10 cellular contexts compared by ENCODE assay signal in genomic region chr3:40800343-40800742, GRCh38.
DNase-seq lines count a peak whose midpoint lies in the region; ATAC-seq and TF ChIP-seq lines count a peak whose summit lies in the region.
"Had no signal": no experiment of that assay in that cellular context is flagged by ENCODE, and none has a peak within 500 bp of the region (broad histone marks: within the 10 kb centered on the region; RNA-seq: fewer than 3 reads in every experiment).

No MANE protein-coding gene starts in this region.

- no peaks in the 10 kb centered on the region for H3K27me3 Mint-ChIP-seq in Calu3 (ENCODE audit: unreplicated experiment)
- H3K27me3 Mint-ChIP-seq in activated CD8-positive, alpha-beta memory T cell treated with anti-CD3 and anti-CD28 coated beads, Interleukin-2, amount 10 ng/mL, durations not matched to agents 7 days and 5 days = peaks cover 9% of the 10 kb centered on the region
- H3K27me3 Mint-ChIP-seq in activated T-helper 2 cell treated with anti-CD3 and anti-CD28 coated beads, Interferon-gamma antibody, Interleukin-2, Interleukin-4, amounts not matched to agents 10 μg/mL and 5 μg/mL and 100 μg/mL, durations not matched to agents 14 hours and 24 hours and 36 hours (ENCODE audit: low read depth) = peaks cover 3% of the 10 kb centered on the region

- DNase-seq in Calu3 = peak; percentile 56
- DNase-seq in NCI-H226 = peak; percentile 90
- peak; percentile 68 for DNase-seq in epithelial cell of prostate (ENCODE audit: low read depth, low spot score)
- DNase-seq in neuronal stem cell (ENCODE audit: low spot score) = no peak
- no peak for DNase-seq in esophagus squamous epithelium (lab: John Stamatoyannopoulos, UW)
- DNase-seq in activated CD8-positive, alpha-beta memory T cell treated with anti-CD3 and anti-CD28 coated beads, Interleukin-2, amount 10 ng/mL, durations not matched to agents 7 days and 5 days = no peak
- no peak for DNase-seq in activated T-helper 2 cell treated with anti-CD3 and anti-CD28 coated beads, Interferon-gamma antibody, Interleukin-2, Interleukin-4, amounts not matched to agents 10 μg/mL and 5 μg/mL and 100 μg/mL, durations not matched to agents 14 hours and 24 hours and 36 hours (ENCODE audit: low spot score)

- no peak overlapping the region for H2BK5ac ChIP-seq in neuronal stem cell (ENCODE audit: low read length)

- no peak for TF ChIP-seq POLR2A in esophagus squamous epithelium (IDR thresholded peaks at IDR 0.05)

- H3K79me1 ChIP-seq in neuronal stem cell (ENCODE audit: low read depth, low read length) = no peaks in the 10 kb centered on the region

- BruUV-seq in Calu3 (replicated peaks; lab: Mats Ljungman, UMichigan) = no TSS peak

- H3K4me1 Mint-ChIP-seq in Calu3 (ENCODE audit: low read depth, unreplicated experiment) = peaks cover 9% of the 10 kb centered on the region
- H3K4me1 Mint-ChIP-seq in activated CD8-positive, alpha-beta memory T cell treated with anti-CD3 and anti-CD28 coated beads, Interleukin-2, amount 10 ng/mL, durations not matched to agents 7 days and 5 days = no peaks in the 10 kb centered on the region
- H3K4me1 Mint-ChIP-seq in activated T-helper 2 cell treated with anti-CD3 and anti-CD28 coated beads, Interferon-gamma antibody, Interleukin-2, Interleukin-4, amounts not matched to agents 10 μg/mL and 5 μg/mL and 100 μg/mL, durations not matched to agents 14 hours and 24 hours and 36 hours (ENCODE audit: low read depth) = no peaks in the 10 kb centered on the region
- H3K4me1 Mint-ChIP-seq: activated naive CD4-positive, alpha-beta T cell treated with anti-CD3 and anti-CD28 coated beads, Interleukin-2, amount 50 U/mL, for 24 hours had no signal

- no peak overlapping the region for H2BK15ac ChIP-seq in neuronal stem cell (ENCODE audit: low read length)

- peak overlapping the region; percentile 52 for H4K8ac ChIP-seq in neuronal stem cell (ENCODE audit: low read depth, low read length)

- H3K9ac ChIP-seq in neuronal stem cell (ENCODE audit: low read depth, low read length, poor library complexity) = no peak overlapping the region

- no peak for TF ChIP-seq CTCF in Calu3 (IDR thresholded peaks at IDR 0.05; ENCODE audit: unreplicated experiment)
- no peak for TF ChIP-seq CTCF in esophagus squamous epithelium (IDR thresholded peaks at IDR 0.05)

- peaks cover 0 to 3% of the 10 kb centered on the region in 2 donors for H3K4me1 ChIP-seq in neuronal stem cell (ENCODE audit: control insufficient read depth in 2 of 2, insufficient read depth in 1 of 2, low read depth in 1 of 2, low read length in 2 of 2)
- H3K4me1 ChIP-seq in esophagus squamous epithelium = no peaks in the 10 kb centered on the region

- peak overlapping the region; percentile 63 for H3K27ac Mint-ChIP-seq in Calu3 (ENCODE audit: unreplicated experiment)
- no peak overlapping the region for H3K27ac Mint-ChIP-seq in activated CD8-positive, alpha-beta memory T cell treated with anti-CD3 and anti-CD28 coated beads, Interleukin-2, amount 10 ng/mL, durations not matched to agents 7 days and 5 days
- H3K27ac Mint-ChIP-seq in activated T-helper 2 cell treated with anti-CD3 and anti-CD28 coated beads, Interferon-gamma antibody, Interleukin-2, Interleukin-4, amounts not matched to agents 10 μg/mL and 5 μg/mL and 100 μg/mL, durations not matched to agents 14 hours and 24 hours and 36 hours = no peak overlapping the region
- H3K27ac Mint-ChIP-seq: activated naive CD4-positive, alpha-beta T cell treated with anti-CD3 and anti-CD28 coated beads, Interleukin-2, amount 50 U/mL, for 24 hours; stimulated activated naive CD8-positive, alpha-beta T cell treated with anti-CD3 and anti-CD28 coated beads, Interleukin-15, Interleukin-2, amounts not matched to agents 100 ng/mL and 50 ng/mL, for 24 hours had no signal

- H3K4me3 ChIP-seq in neuronal stem cell (ENCODE audit: low read length in 2 of 2) (no peak overlapping the region), esophagus squamous epithelium (no peak overlapping the region)

- intact Hi-C loops in Calu3 (cut with micrococcal nuclease; ENCODE audit: unreplicated experiment) (no loop called here), esophagus squamous epithelium (cut with DNase I) (no loop called here)
- intact Hi-C loops in activated T-helper 2 cell treated with anti-CD3 and anti-CD28 coated beads, Interferon-gamma antibody, Interleukin-2, Interleukin-4, amounts not matched to agents 10 μg/mL and 5 μg/mL and 100 μg/mL, durations not matched to agents 14 hours and 24 hours and 36 hours (cut with micrococcal nuclease) = no loop called here

- H3K9me3 ChIP-seq in neuronal stem cell (replicated peaks in 1 of 2; ENCODE audit: control insufficient read depth in 2 of 2, insufficient read depth in 1 of 2, low read depth in 1 of 2, low read length in 2 of 2) (peaks cover 0 to 5% of the 10 kb centered on the region in 2 donors), esophagus squamous epithelium (no peaks in the 10 kb centered on the region)

- CTCF ChIA-PET in Calu3 (lab: Charles Lee) = no interaction called here
- CTCF ChIA-PET in activated CD8-positive, alpha-beta memory T cell treated with anti-CD3 and anti-CD28 coated beads, Interleukin-2, amount 10 ng/mL, durations not matched to agents 7 days and 5 days (lab: Charles Lee) = no interaction called here

- no peak for ATAC-seq in activated CD8-positive, alpha-beta memory T cell treated with anti-CD3 and anti-CD28 coated beads, Interleukin-2, amount 10 ng/mL, durations not matched to agents 7 days and 5 days
- ATAC-seq in GM19035 (IDR thresholded peaks at IDR 0.05; ENCODE audit: unreplicated experiment) = no peak

- H3K27ac ChIP-seq in epithelial cell of prostate (peak overlapping the region; percentile 50), neuronal stem cell (replicated peaks; ENCODE audit: low read length) (peak overlapping the region; percentile 36), esophagus squamous epithelium (no peak overlapping the region)

- H3K23ac ChIP-seq in neuronal stem cell (ENCODE audit: low read depth, low read length, poor library complexity) = no peak overlapping the region

- no peak overlapping the region for H2BK120ac ChIP-seq in neuronal stem cell (ENCODE audit: low read depth, low read length)

- H3K14ac ChIP-seq in neuronal stem cell (ENCODE audit: low read length) = no peak overlapping the region

- no peak overlapping the region for H2AFZ ChIP-seq in neuronal stem cell (ENCODE audit: low read length)

- no peak overlapping the region for H3K4me3 Mint-ChIP-seq in Calu3 (ENCODE audit: low read depth, unreplicated experiment)
- no peak overlapping the region for H3K4me3 Mint-ChIP-seq in activated CD8-positive, alpha-beta memory T cell treated with anti-CD3 and anti-CD28 coated beads, Interleukin-2, amount 10 ng/mL, durations not matched to agents 7 days and 5 days
- no peak overlapping the region for H3K4me3 Mint-ChIP-seq in activated T-helper 2 cell treated with anti-CD3 and anti-CD28 coated beads, Interferon-gamma antibody, Interleukin-2, Interleukin-4, amounts not matched to agents 10 μg/mL and 5 μg/mL and 100 μg/mL, durations not matched to agents 14 hours and 24 hours and 36 hours (ENCODE audit: low read depth)
- H3K4me3 Mint-ChIP-seq: activated naive CD4-positive, alpha-beta T cell treated with anti-CD3 and anti-CD28 coated beads, Interleukin-2, amount 50 U/mL, for 24 hours; stimulated activated naive CD8-positive, alpha-beta T cell treated with anti-CD3 and anti-CD28 coated beads, Interleukin-15, Interleukin-2, amounts not matched to agents 100 ng/mL and 50 ng/mL, for 24 hours had no signal

- peaks cover 3% of the 10 kb centered on the region for H3K9me3 Mint-ChIP-seq in Calu3 (ENCODE audit: low read depth, unreplicated experiment)
- H3K9me3 Mint-ChIP-seq in activated CD8-positive, alpha-beta memory T cell treated with anti-CD3 and anti-CD28 coated beads, Interleukin-2, amount 10 ng/mL, durations not matched to agents 7 days and 5 days (ENCODE audit: low read depth) = peaks cover 3% of the 10 kb centered on the region
- peaks cover 3% of the 10 kb centered on the region for H3K9me3 Mint-ChIP-seq in activated T-helper 2 cell treated with anti-CD3 and anti-CD28 coated beads, Interferon-gamma antibody, Interleukin-2, Interleukin-4, amounts not matched to agents 10 μg/mL and 5 μg/mL and 100 μg/mL, durations not matched to agents 14 hours and 24 hours and 36 hours

- no peaks in the 10 kb centered on the region for H3K36me3 Mint-ChIP-seq in Calu3 (ENCODE audit: insufficient read depth, unreplicated experiment)
- no peaks in the 10 kb centered on the region for H3K36me3 Mint-ChIP-seq in activated CD8-positive, alpha-beta memory T cell treated with anti-CD3 and anti-CD28 coated beads, Interleukin-2, amount 10 ng/mL, durations not matched to agents 7 days and 5 days
- H3K36me3 Mint-ChIP-seq in activated T-helper 2 cell treated with anti-CD3 and anti-CD28 coated beads, Interferon-gamma antibody, Interleukin-2, Interleukin-4, amounts not matched to agents 10 μg/mL and 5 μg/mL and 100 μg/mL, durations not matched to agents 14 hours and 24 hours and 36 hours (ENCODE audit: low read depth) = no peaks in the 10 kb centered on the region

- no peak overlapping the region for H3K4me2 ChIP-seq in neuronal stem cell (ENCODE audit: insufficient read depth, low read length, poor library complexity, severe bottlenecking)

- no peak overlapping the region for H4K91ac ChIP-seq in neuronal stem cell (ENCODE audit: low read depth, low read length, poor library complexity)

- no peak overlapping the region for H2AK5ac ChIP-seq in neuronal stem cell (ENCODE audit: low read depth, low read length)

- no peaks in the 10 kb centered on the region for H3K27me3 ChIP-seq in neuronal stem cell (ENCODE audit: control insufficient read depth in 3 of 3, insufficient read depth in 3 of 3, low read depth in 1 of 3, low read length in 3 of 3)
- H3K27me3 ChIP-seq in esophagus squamous epithelium = no peaks in the 10 kb centered on the region

- peak overlapping the region; percentile 72 for H3K18ac ChIP-seq in neuronal stem cell (ENCODE audit: low read length)

- H3K36me3 ChIP-seq in neuronal stem cell (replicated peaks in 1 of 2; ENCODE audit: control insufficient read depth in 2 of 2, insufficient read depth in 2 of 2, low read length in 2 of 2) (no peaks in the 10 kb centered on the region), esophagus squamous epithelium (no peaks in the 10 kb centered on the region)

- no peak overlapping the region for H3K4ac ChIP-seq in neuronal stem cell (ENCODE audit: low read length)

- no peak overlapping the region for H2BK12ac ChIP-seq in neuronal stem cell (ENCODE audit: low read length)

Comparison
In these comparisons a context has a peak if more than half of its experiments do, and no peak if none do; other contexts are left out.
1. DNase-seq: peak in Calu3 (single experiment), NCI-H226 (single experiment) and epithelial cell of prostate (single experiment); none in neuronal stem cell (single experiment), esophagus squamous epithelium (single experiment), activated CD8-positive, alpha-beta memory T cell treated with anti-CD3 and anti-CD28 coated beads, Interleukin-2, amount 10 ng/mL, durations not matched to agents 7 days and 5 days (single experiment) and activated T-helper 2 cell treated with anti-CD3 and anti-CD28 coated beads, Interferon-gamma antibody, Interleukin-2, Interleukin-4, amounts not matched to agents 10 μg/mL and 5 μg/mL and 100 μg/mL, durations not matched to agents 14 hours and 24 hours and 36 hours (single experiment).
2. H3K27ac ChIP-seq: peak in epithelial cell of prostate (single experiment) and neuronal stem cell (single experiment); none in esophagus squamous epithelium (0 of 4).